Comparison of ENCODE assay signal across 1 cellular context in genomic region chr9:90460220-90460619, GRCh38.
TF ChIP-seq lines count a peak whose summit lies in the region.

No MANE protein-coding gene starts in this region.

TF ChIP-seq in GM23338, 12 proteins besides CTCF, POLR2A, EP300 and RAD21 (continued from another document):
- TF ChIP-seq ZNF462 (CRISPR knock-in tag; IDR thresholded peaks at IDR 0.05): no peak
- no peak for TF ChIP-seq NANOG (IDR thresholded peaks at IDR 0.05; ENCODE audit: borderline replicate concordance)
- no peak for TF ChIP-seq ZNF114 (CRISPR knock-in tag; IDR thresholded peaks at IDR 0.05)
- TF ChIP-seq EZH2 (IDR thresholded peaks at IDR 0.05; ENCODE audit: low read depth, unreplicated experiment): no peak
- TF ChIP-seq STAT1 (IDR thresholded peaks at IDR 0.05; ENCODE audit: unreplicated experiment): no peak
- TF ChIP-seq ZNF331 (CRISPR knock-in tag; IDR thresholded peaks at IDR 0.05; ENCODE audit: low read depth): no peak
- no peak for TF ChIP-seq CREB1 (CRISPR knock-in tag; IDR thresholded peaks at IDR 0.05; ENCODE audit: low read depth)
- no peak for TF ChIP-seq REST (IDR thresholded peaks at IDR 0.05; ENCODE audit: unreplicated experiment)
